Comparison of ENCODE assay signal across 23 cellular contexts in genomic region chr11:109308551-109308950, GRCh38.
"Had no signal": no experiment of that assay in that cellular context is flagged by ENCODE, and none has a peak within 500 bp of the region (broad histone marks: within the 10 kb centered on the region; RNA-seq: fewer than 3 reads in every experiment).

No MANE protein-coding gene starts in this region.

- H3K27me3 ChIP-seq: brain microvascular endothelial cell, Peyer's patch, SJCRH30 had no signal

- DNase-seq: activated B cell treated with CpG ODN at 0.5 μM for 24 hours; activated CD4-positive, alpha-beta T cell treated with anti-CD3 and anti-CD28 coated beads for 1 hour; activated CD4-positive, alpha-beta T cell treated with anti-CD3 and anti-CD28 coated beads, Interleukin-2, amount 10 ng/mL, durations not matched to agents 24 days and 14 days; activated CD4-positive, alpha-beta T cell treated with anti-CD3 and anti-CD28 coated beads, Interleukin-2, amount 50 U/mL, for 48 hours; activated CD8-positive, alpha-beta memory T cell treated with anti-CD3 and anti-CD28 coated beads for 24 hours; activated gamma-delta T cell; activated naive CD4-positive, alpha-beta T cell treated with anti-CD3 and anti-CD28 coated beads for 36 hours; activated T-cell treated with anti-CD3 and anti-CD28 coated beads, Interleukin-2, amount 50 U/mL, for 4 hours; amygdala; cerebellar nuclear complex; Karpas-422; MM.1S; NCI-H1436 treated with DMSO at 0.1 percent for 48 hours; NCI-H2081 treated with DMSO at 0.1 percent for 48 hours; NCI-H526; NCI-H774; Peyer's patch; Right ventricle myocardium superior; T-helper 9 cell had no signal

- H3K27ac ChIP-seq: brain microvascular endothelial cell, Peyer's patch, RWPE1, SJCRH30 had no signal

- H3K4me3 ChIP-seq: K562, Peyer's patch, SJCRH30 had no signal

- H3K4me1 ChIP-seq: Peyer's patch, SJCRH30 had no signal

- H3K9me3 ChIP-seq: Peyer's patch, SJCRH30 had no signal

- H3K36me3 ChIP-seq: brain microvascular endothelial cell, Peyer's patch, SJCRH30 had no signal
